ENCODE assay signal across 13 cellular contexts in genomic region chr16:46612121-46612520, GRCh38. TPM values are rescaled to one million over a fixed set of nuclear protein-coding genes. Genes with fewer than 3 reads are reported as not detected.
DNase-seq lines count a peak whose midpoint lies in the region; ATAC-seq lines count a peak whose summit lies in the region.
"Had no signal": no experiment of that assay in that cellular context is flagged by ENCODE, and none has a peak within 500 bp of the region (broad histone marks: within the 10 kb centered on the region; RNA-seq: fewer than 3 reads in every experiment).

No MANE protein-coding gene starts in this region.

- no peak overlapping the region for H3K27ac ChIP-seq in caudate nucleus (ENCODE audit: low read depth, low read length)
- H3K27ac ChIP-seq: brain microvascular endothelial cell, epithelial cell of prostate, vagina, VCaP had no signal

- H3K36me3 Mint-ChIP-seq in activated CD8-positive, alpha-beta memory T cell treated with anti-CD3 and anti-CD28 coated beads, Interleukin-2, amount 10 ng/mL, durations not matched to agents 7 days and 5 days = peaks cover 45% of the 10 kb centered on the region

- CTCF ChIA-PET in activated CD8-positive, alpha-beta memory T cell treated with anti-CD3 and anti-CD28 coated beads, Interleukin-2, amount 10 ng/mL, durations not matched to agents 7 days and 5 days (lab: Charles Lee) = no interaction called here

- ATAC-seq in activated CD8-positive, alpha-beta memory T cell treated with anti-CD3 and anti-CD28 coated beads, Interleukin-2, amount 10 ng/mL, durations not matched to agents 7 days and 5 days = peak; percentile 53
- ATAC-seq in GM21786 (IDR thresholded peaks at IDR 0.05; ENCODE audit: unreplicated experiment) = peak; percentile 66
- ATAC-seq in HG03520 (IDR thresholded peaks at IDR 0.05; ENCODE audit: unreplicated experiment) = peak; percentile 86

- peaks cover 2% of the 10 kb centered on the region for H3K4me1 Mint-ChIP-seq in activated CD8-positive, alpha-beta memory T cell treated with anti-CD3 and anti-CD28 coated beads, Interleukin-2, amount 10 ng/mL, durations not matched to agents 7 days and 5 days

- no peak overlapping the region for H3K27ac Mint-ChIP-seq in activated CD8-positive, alpha-beta memory T cell treated with anti-CD3 and anti-CD28 coated beads, Interleukin-2, amount 10 ng/mL, durations not matched to agents 7 days and 5 days

- no peaks in the 10 kb centered on the region for H3K27me3 Mint-ChIP-seq in activated CD8-positive, alpha-beta memory T cell treated with anti-CD3 and anti-CD28 coated beads, Interleukin-2, amount 10 ng/mL, durations not matched to agents 7 days and 5 days

- no peak for DNase-seq in activated CD8-positive, alpha-beta memory T cell treated with anti-CD3 and anti-CD28 coated beads, Interleukin-2, amount 10 ng/mL, durations not matched to agents 7 days and 5 days
- no peak for DNase-seq in activated CD8-positive, alpha-beta memory T cell treated with anti-CD3 and anti-CD28 coated beads, Interleukin-2, amount 50 U/mL, for 4 hours
- DNase-seq in NCI-H82 treated with DMSO at 0.1 percent for 48 hours (lab: John Stamatoyannopoulos, UW; ENCODE audit: unreplicated experiment) (no peak), caudate nucleus (lab: John Stamatoyannopoulos, UW) (no peak), hepatic stellate cell (ENCODE audit: low spot score) (no peak), NCI-H2227 (lab: John Stamatoyannopoulos, UW; ENCODE audit: unreplicated experiment) (no peak)
- DNase-seq: activated T-cell treated with anti-CD3 and anti-CD28 coated beads, Interleukin-2, amount 50 U/mL, for 48 hours; brain microvascular endothelial cell had no signal

- H3K9me3 Mint-ChIP-seq in activated CD8-positive, alpha-beta memory T cell treated with anti-CD3 and anti-CD28 coated beads, Interleukin-2, amount 10 ng/mL, durations not matched to agents 7 days and 5 days (ENCODE audit: low read depth) = no peaks in the 10 kb centered on the region

- no peak overlapping the region for H3K4me3 Mint-ChIP-seq in activated CD8-positive, alpha-beta memory T cell treated with anti-CD3 and anti-CD28 coated beads, Interleukin-2, amount 10 ng/mL, durations not matched to agents 7 days and 5 days

RNA-seq across cellular contexts. Expression of gene SHCBP1, which starts 9.1 kb away (rescaled TPM):
- total RNA-seq in activated CD8-positive, alpha-beta memory T cell treated with anti-CD3 and anti-CD28 coated beads, Interleukin-2, amount 10 ng/mL, durations not matched to agents 7 days and 5 days = 10 to 100 TPM; 53.1 to 60.6 TPM
